ENCODE assay signal across 1 cellular context in the genomic region with DNA sequence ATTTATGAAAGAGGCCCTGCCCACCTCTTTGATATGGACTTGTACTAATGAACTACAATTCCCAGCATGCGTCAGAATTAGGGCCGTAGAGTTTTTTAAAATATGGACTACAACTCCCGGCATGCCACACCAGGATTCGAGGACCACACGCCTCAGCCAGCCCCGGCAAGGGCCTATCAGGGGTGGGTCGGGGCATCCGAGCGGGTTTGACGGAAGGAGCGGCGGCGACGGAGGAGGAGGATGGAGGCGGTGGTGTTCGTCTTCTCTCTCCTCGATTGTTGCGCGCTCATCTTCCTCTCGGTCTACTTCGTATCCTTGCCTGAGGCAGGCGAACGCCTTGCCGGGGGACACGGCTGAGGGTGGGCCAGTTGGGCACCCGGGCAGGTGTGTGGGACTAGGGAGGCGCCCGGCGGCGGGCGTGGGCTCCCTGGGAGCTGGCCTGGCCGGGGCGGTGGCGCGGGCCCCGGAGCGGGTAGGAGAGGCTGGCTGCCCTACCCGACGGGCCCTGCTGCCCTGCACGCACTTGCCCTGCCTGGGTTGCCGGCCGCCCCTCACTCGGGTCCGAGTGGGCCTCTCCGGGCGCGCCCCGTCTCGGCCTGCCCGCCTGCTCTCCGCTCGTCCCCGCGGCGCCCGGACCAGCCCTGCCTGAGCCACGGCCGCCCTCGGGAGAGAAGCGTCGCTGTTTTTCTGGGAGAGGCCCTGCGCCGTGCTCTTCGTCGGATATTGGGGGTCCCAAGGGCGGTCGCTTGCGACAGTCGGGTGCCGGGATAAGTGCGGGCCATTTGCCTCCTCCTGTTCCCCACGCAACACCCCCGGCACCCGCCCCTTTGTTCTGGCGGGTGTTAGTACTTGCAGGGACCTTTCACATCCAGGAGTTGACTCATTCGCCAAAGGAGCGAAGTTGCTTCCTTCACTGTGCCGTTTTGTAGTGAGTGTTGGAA.
TF ChIP-seq lines count a peak whose summit lies in the region.

A gene (plus strand): TSS at position 195 of the 941 bp plus-strand sequence. CDS start 46 bp downstream, at position 241.

TF ChIP-seq in HepG2, 621 proteins besides CTCF, POLR2A, EP300 and RAD21 (continued from another document and continues in another):
- TF ChIP-seq, protein P1, sequence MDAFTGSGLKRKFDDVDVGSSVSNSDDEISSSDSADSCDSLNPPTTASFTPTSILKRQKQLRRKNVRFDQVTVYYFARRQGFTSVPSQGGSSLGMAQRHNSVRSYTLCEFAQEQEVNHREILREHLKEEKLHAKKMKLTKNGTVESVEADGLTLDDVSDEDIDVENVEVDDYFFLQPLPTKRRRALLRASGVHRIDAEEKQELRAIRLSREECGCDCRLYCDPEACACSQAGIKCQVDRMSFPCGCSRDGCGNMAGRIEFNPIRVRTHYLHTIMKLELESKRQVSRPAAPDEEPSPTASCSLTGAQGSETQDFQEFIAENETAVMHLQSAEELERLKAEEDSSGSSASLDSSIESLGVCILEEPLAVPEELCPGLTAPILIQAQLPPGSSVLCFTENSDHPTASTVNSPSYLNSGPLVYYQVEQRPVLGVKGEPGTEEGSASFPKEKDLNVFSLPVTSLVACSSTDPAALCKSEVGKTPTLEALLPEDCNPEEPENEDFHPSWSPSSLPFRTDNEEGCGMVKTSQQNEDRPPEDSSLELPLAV (CRISPR knock-in tag; conservative IDR thresholded peaks at IDR 0.05; ENCODE audit: low read depth): no peak
- TF ChIP-seq ZNF569 (CRISPR knock-in tag; IDR thresholded peaks at IDR 0.05; ENCODE audit: borderline replicate concordance) (no peak), HMG20B (CRISPR knock-in tag; conservative IDR thresholded peaks at IDR 0.05) (no peak), XRCC5 (optimal IDR thresholded peaks at IDR 0.05; ENCODE audit: low read length) (peak; percentile 39), NCOA2 (CRISPR knock-in tag; IDR thresholded peaks at IDR 0.05) (0 out of 2 replicates have a peak, but pooled peaks have one; percentile 3), ZNF562 (CRISPR knock-in tag; IDR thresholded peaks at IDR 0.05; ENCODE audit: borderline replicate concordance) (no peak), SCMH1 (CRISPR knock-in tag; IDR thresholded peaks at IDR 0.05; ENCODE audit: borderline replicate concordance) (no peak), ZNF430 (CRISPR knock-in tag; IDR thresholded peaks at IDR 0.05) (no peak), CC2D1A (CRISPR knock-in tag; IDR thresholded peaks at IDR 0.05) (no peak), ZFP82 (CRISPR knock-in tag; IDR thresholded peaks at IDR 0.05; ENCODE audit: borderline replicate concordance) (no peak), TRIM24 (CRISPR knock-in tag; IDR thresholded peaks at IDR 0.05) (no peak), ZNF256 (CRISPR knock-in tag; conservative IDR thresholded peaks at IDR 0.05) (no peak), PHF8 (CRISPR knock-in tag; IDR thresholded peaks at IDR 0.05) (peak; percentile 94), CHD4 (IDR thresholded peaks at IDR 0.05; ENCODE audit: borderline replicate concordance, low read length) (no peak), ZBTB42 (CRISPR knock-in tag; IDR thresholded peaks at IDR 0.05) (no peak), ZFP62 (CRISPR knock-in tag; IDR thresholded peaks at IDR 0.05) (no peak), ZNF44 (CRISPR knock-in tag; IDR thresholded peaks at IDR 0.05) (0 out of 2 replicates have a peak, but pooled peaks have one; percentile 63), ELF3 (CRISPR knock-in tag; IDR thresholded peaks at IDR 0.05) (0 out of 2 replicates have a peak, but pooled peaks have one; percentile 27), ZNF792 (CRISPR knock-in tag; IDR thresholded peaks at IDR 0.05) (no peak), ZFP36L1 (CRISPR knock-in tag; IDR thresholded peaks at IDR 0.05) (0 out of 2 replicates have a peak, but pooled peaks have one; percentile 65), ZNF644 (CRISPR knock-in tag; IDR thresholded peaks at IDR 0.05; ENCODE audit: low read depth) (no peak), ZNF367 (CRISPR knock-in tag; IDR thresholded peaks at IDR 0.05; ENCODE audit: borderline replicate concordance) (no peak), U2AF1 (optimal IDR thresholded peaks at IDR 0.05; ENCODE audit: low read depth, low read length) (no peak)
- TF ChIP-seq, protein P2, sequence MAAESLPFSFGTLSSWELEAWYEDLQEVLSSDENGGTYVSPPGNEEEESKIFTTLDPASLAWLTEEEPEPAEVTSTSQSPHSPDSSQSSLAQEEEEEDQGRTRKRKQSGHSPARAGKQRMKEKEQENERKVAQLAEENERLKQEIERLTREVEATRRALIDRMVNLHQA (CRISPR knock-in tag; IDR thresholded peaks at IDR 0.05): no peak
- TF ChIP-seq, protein P3, sequence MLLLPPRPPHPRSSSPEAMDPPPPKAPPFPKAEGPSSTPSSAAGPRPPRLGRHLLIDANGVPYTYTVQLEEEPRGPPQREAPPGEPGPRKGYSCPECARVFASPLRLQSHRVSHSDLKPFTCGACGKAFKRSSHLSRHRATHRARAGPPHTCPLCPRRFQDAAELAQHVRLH (CRISPR knock-in tag; IDR thresholded peaks at IDR 0.05; ENCODE audit: borderline replicate concordance, low read depth): no peak
- TF ChIP-seq, protein P4, sequence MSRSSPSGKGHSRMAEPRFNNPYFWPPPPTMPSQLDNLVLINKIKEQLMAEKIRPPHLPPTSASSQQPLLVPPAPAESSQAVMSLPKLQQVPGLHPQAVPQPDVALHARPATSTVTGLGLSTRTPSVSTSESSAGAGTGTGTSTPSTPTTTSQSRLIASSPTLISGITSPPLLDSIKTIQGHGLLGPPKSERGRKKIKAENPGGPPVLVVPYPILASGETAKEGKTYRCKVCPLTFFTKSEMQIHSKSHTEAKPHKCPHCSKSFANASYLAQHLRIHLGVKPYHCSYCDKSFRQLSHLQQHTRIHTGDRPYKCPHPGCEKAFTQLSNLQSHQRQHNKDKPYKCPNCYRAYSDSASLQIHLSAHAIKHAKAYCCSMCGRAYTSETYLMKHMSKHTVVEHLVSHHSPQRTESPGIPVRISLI (CRISPR knock-in tag; IDR thresholded peaks at IDR 0.05; ENCODE audit: borderline replicate concordance): peak; percentile 86
- TF ChIP-seq, protein P5, sequence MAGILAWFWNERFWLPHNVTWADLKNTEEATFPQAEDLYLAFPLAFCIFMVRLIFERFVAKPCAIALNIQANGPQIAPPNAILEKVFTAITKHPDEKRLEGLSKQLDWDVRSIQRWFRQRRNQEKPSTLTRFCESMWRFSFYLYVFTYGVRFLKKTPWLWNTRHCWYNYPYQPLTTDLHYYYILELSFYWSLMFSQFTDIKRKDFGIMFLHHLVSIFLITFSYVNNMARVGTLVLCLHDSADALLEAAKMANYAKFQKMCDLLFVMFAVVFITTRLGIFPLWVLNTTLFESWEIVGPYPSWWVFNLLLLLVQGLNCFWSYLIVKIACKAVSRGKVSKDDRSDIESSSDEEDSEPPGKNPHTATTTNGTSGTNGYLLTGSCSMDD (CRISPR knock-in tag; IDR thresholded peaks at IDR 0.05): no peak
- TF ChIP-seq, protein P6, sequence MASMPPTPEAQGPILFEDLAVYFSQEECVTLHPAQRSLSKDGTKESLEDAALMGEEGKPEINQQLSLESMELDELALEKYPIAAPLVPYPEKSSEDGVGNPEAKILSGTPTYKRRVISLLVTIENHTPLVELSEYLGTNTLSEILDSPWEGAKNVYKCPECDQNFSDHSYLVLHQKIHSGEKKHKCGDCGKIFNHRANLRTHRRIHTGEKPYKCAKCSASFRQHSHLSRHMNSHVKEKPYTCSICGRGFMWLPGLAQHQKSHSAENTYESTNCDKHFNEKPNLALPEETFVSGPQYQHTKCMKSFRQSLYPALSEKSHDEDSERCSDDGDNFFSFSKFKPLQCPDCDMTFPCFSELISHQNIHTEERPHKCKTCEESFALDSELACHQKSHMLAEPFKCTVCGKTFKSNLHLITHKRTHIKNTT (CRISPR knock-in tag; IDR thresholded peaks at IDR 0.05): no peak
- TF ChIP-seq, protein P7, sequence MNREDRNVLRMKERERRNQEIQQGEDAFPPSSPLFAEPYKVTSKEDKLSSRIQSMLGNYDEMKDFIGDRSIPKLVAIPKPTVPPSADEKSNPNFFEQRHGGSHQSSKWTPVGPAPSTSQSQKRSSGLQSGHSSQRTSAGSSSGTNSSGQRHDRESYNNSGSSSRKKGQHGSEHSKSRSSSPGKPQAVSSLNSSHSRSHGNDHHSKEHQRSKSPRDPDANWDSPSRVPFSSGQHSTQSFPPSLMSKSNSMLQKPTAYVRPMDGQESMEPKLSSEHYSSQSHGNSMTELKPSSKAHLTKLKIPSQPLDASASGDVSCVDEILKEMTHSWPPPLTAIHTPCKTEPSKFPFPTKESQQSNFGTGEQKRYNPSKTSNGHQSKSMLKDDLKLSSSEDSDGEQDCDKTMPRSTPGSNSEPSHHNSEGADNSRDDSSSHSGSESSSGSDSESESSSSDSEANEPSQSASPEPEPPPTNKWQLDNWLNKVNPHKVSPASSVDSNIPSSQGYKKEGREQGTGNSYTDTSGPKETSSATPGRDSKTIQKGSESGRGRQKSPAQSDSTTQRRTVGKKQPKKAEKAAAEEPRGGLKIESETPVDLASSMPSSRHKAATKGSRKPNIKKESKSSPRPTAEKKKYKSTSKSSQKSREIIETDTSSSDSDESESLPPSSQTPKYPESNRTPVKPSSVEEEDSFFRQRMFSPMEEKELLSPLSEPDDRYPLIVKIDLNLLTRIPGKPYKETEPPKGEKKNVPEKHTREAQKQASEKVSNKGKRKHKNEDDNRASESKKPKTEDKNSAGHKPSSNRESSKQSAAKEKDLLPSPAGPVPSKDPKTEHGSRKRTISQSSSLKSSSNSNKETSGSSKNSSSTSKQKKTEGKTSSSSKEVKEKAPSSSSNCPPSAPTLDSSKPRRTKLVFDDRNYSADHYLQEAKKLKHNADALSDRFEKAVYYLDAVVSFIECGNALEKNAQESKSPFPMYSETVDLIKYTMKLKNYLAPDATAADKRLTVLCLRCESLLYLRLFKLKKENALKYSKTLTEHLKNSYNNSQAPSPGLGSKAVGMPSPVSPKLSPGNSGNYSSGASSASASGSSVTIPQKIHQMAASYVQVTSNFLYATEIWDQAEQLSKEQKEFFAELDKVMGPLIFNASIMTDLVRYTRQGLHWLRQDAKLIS (CRISPR knock-in tag; IDR thresholded peaks at IDR 0.05): no peak
- TF ChIP-seq, protein P8, sequence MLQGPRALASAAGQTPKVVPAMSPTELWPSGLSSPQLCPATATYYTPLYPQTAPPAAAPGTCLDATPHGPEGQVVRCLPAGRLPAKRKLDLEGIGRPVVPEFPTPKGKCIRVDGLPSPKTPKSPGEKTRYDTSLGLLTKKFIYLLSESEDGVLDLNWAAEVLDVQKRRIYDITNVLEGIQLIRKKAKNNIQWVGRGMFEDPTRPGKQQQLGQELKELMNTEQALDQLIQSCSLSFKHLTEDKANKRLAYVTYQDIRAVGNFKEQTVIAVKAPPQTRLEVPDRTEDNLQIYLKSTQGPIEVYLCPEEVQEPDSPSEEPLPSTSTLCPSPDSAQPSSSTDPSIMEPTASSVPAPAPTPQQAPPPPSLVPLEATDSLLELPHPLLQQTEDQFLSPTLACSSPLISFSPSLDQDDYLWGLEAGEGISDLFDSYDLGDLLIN (CRISPR knock-in tag; IDR thresholded peaks at IDR 0.05; ENCODE audit: borderline replicate concordance): no peak
- TF ChIP-seq, protein P9, sequence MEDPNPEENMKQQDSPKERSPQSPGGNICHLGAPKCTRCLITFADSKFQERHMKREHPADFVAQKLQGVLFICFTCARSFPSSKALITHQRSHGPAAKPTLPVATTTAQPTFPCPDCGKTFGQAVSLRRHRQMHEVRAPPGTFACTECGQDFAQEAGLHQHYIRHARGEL (CRISPR knock-in tag; IDR thresholded peaks at IDR 0.05): no peak
- TF ChIP-seq, protein P10, sequence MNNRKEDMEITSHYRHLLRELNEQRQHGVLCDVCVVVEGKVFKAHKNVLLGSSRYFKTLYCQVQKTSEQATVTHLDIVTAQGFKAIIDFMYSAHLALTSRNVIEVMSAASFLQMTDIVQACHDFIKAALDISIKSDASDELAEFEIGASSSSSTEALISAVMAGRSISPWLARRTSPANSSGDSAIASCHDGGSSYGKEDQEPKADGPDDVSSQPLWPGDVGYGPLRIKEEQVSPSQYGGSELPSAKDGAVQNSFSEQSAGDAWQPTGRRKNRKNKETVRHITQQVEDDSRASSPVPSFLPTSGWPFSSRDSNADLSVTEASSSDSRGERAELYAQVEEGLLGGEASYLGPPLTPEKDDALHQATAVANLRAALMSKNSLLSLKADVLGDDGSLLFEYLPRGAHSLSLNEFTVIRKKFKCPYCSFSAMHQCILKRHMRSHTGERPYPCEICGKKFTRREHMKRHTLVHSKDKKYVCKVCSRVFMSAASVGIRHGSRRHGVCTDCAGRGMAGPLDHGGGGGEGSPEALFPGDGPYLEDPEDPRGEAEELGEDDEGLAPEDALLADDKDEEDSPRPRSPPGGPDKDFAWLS (CRISPR knock-in tag; IDR thresholded peaks at IDR 0.05; ENCODE audit: borderline replicate concordance): no peak
- TF ChIP-seq, protein P11, sequence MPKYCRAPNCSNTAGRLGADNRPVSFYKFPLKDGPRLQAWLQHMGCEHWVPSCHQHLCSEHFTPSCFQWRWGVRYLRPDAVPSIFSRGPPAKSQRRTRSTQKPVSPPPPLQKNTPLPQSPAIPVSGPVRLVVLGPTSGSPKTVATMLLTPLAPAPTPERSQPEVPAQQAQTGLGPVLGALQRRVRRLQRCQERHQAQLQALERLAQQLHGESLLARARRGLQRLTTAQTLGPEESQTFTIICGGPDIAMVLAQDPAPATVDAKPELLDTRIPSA (CRISPR knock-in tag; IDR thresholded peaks at IDR 0.05; ENCODE audit: borderline replicate concordance): no peak
- TF ChIP-seq, protein P12, sequence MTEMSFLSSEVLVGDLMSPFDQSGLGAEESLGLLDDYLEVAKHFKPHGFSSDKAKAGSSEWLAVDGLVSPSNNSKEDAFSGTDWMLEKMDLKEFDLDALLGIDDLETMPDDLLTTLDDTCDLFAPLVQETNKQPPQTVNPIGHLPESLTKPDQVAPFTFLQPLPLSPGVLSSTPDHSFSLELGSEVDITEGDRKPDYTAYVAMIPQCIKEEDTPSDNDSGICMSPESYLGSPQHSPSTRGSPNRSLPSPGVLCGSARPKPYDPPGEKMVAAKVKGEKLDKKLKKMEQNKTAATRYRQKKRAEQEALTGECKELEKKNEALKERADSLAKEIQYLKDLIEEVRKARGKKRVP (CRISPR knock-in tag; IDR thresholded peaks at IDR 0.05): no peak
